9 cellular contexts compared by ENCODE assay signal in genomic region chr1:240036526-240036925, GRCh38. TPM values are rescaled to one million over a fixed set of nuclear protein-coding genes. Genes with fewer than 3 reads are reported as not detected.
"Had no signal": no experiment of that assay in that cellular context is flagged by ENCODE, and none has a peak within 500 bp of the region (broad histone marks: within the 10 kb centered on the region; RNA-seq: fewer than 3 reads in every experiment).

No MANE protein-coding gene starts in this region.

- H3K27ac ChIP-seq: HL-60 had no signal

- H3K36me3 Mint-ChIP-seq: IgD-negative memory B cell had no signal

- H3K27ac Mint-ChIP-seq: IgD-negative memory B cell had no signal

- H3K4me1 Mint-ChIP-seq: IgD-negative memory B cell had no signal

- DNase-seq: IMR-90, KBM-7, KG1 had no signal

- ATAC-seq: HepG2, K562 had no signal

- H3K4me3 Mint-ChIP-seq: IgD-negative memory B cell had no signal

- H3K4me3 ChIP-seq: K562 had no signal

- H3K27me3 Mint-ChIP-seq: IgD-negative memory B cell had no signal

- FAIRE-seq: HepG2, HTR-8/SVneo, K562 had no signal

RNA-seq across cellular contexts. Expression of gene FMN2, which starts 55.2 kb away (rescaled TPM):
- total RNA-seq: HepG2, HT-29 had no signal
- polyA plus RNA-seq: HepG2, IgD-negative memory B cell had no signal
